Comparison of ENCODE assay signal across 16 cellular contexts in genomic region chr11:119258983-119259382, GRCh38. TPM values are rescaled to one million over a fixed set of nuclear protein-coding genes. Genes with fewer than 3 reads are reported as not detected.
DNase-seq lines count a peak whose midpoint lies in the region; ATAC-seq and TF ChIP-seq lines count a peak whose summit lies in the region.
"Had no signal": no experiment of that assay in that cellular context is flagged by ENCODE, and none has a peak within 500 bp of the region (broad histone marks: within the 10 kb centered on the region; RNA-seq: fewer than 3 reads in every experiment).

No MANE protein-coding gene starts in this region.

- no peaks in the 10 kb centered on the region for H3K9me3 ChIP-seq in BLaER1 treated with 17β-estradiol and CSF1 and Interleukin-3, amounts not matched to agents 10 nM and 100 nM (replicated peaks in 1 of 11)
- H3K9me3 ChIP-seq in OCI-LY1 (ENCODE audit: low read length) (no peaks in the 10 kb centered on the region), testis (no peaks in the 10 kb centered on the region)

- no peak for ATAC-seq in GM21515 (IDR thresholded peaks at IDR 0.05; ENCODE audit: unreplicated experiment)
- ATAC-seq: natural killer cell treated with Interleukin-12 subunit alpha and Interleukin-12 subunit beta and Interleukin-15 and Interleukin-18, amount 100 ng/mL, for 72 hours had no signal

- no peak for TF ChIP-seq POLR2A in testis (IDR thresholded peaks at IDR 0.05)

- H3K79me2 ChIP-seq in OCI-LY1 (ENCODE audit: insufficient read depth, low read length) = peaks cover 22% of the 10 kb centered on the region

- H2AFZ ChIP-seq in OCI-LY1 (ENCODE audit: low read length) = no peak overlapping the region
- H2AFZ ChIP-seq: PC-9 had no signal

- peaks cover 60 to 79% (median 67%) of the 10 kb centered on the region in 10 experiments for H3K4me1 ChIP-seq in BLaER1 treated with 17β-estradiol and CSF1 and Interleukin-3, amounts not matched to agents 10 nM and 100 nM
- H3K4me1 ChIP-seq in OCI-LY1 (ENCODE audit: insufficient read depth, low read length, severe bottlenecking) (peaks cover 70% of the 10 kb centered on the region), testis (peaks cover 10% of the 10 kb centered on the region)

- no peaks in the 10 kb centered on the region for H3K9me2 ChIP-seq in OCI-LY1 (ENCODE audit: low read depth, low read length)

- no peak overlapping the region for H3K4me3 ChIP-seq in BLaER1 treated with 17β-estradiol and CSF1 and Interleukin-3, amounts not matched to agents 10 nM and 100 nM
- H3K4me3 ChIP-seq in OCI-LY1 (ENCODE audit: low read depth, low read length, poor library complexity, severe bottlenecking) (peak overlapping the region; percentile 26), testis (no peak overlapping the region)
- H3K4me3 ChIP-seq: PC-9 had no signal

- H3K27ac Mint-ChIP-seq in endothelial cell (ENCODE audit: unreplicated experiment) = peak overlapping the region; percentile 16

- H3K27me3 Mint-ChIP-seq in endothelial cell (ENCODE audit: unreplicated experiment) = peaks cover 1% of the 10 kb centered on the region
- H3K27me3 Mint-ChIP-seq: activated CD4-positive, alpha-beta T cell treated with anti-CD3 and anti-CD28 coated beads, Interleukin-2, amount 10 ng/mL, durations not matched to agents 7 days and 5 days; natural killer cell treated with Interleukin-12 subunit alpha and Interleukin-12 subunit beta and Interleukin-15 and Interleukin-18, amount 100 ng/mL, for 72 hours had no signal

- peaks cover 8 to 29% (median 11%) of the 10 kb centered on the region in 11 experiments; a peak in 18 of 22 replicates for H3K36me3 ChIP-seq in BLaER1 treated with 17β-estradiol and CSF1 and Interleukin-3, amounts not matched to agents 10 nM and 100 nM
- H3K36me3 ChIP-seq in OCI-LY1 (ENCODE audit: insufficient read depth, low read length) (no peaks in the 10 kb centered on the region), testis (ENCODE audit: low read depth, missing control alignments) (no peaks in the 10 kb centered on the region)

- no peaks in the 10 kb centered on the region for H3K9me3 Mint-ChIP-seq in endothelial cell (ENCODE audit: unreplicated experiment)
- H3K9me3 Mint-ChIP-seq: activated CD4-positive, alpha-beta T cell treated with anti-CD3 and anti-CD28 coated beads, Interleukin-2, amount 10 ng/mL, durations not matched to agents 7 days and 5 days; natural killer cell treated with Interleukin-12 subunit alpha and Interleukin-12 subunit beta and Interleukin-15 and Interleukin-18, amount 100 ng/mL, for 72 hours had no signal

- no peaks in the 10 kb centered on the region for H3K27me3 ChIP-seq in BLaER1 treated with 17β-estradiol and CSF1 and Interleukin-3, amounts not matched to agents 10 nM and 100 nM
- H3K27me3 ChIP-seq in OCI-LY1 (ENCODE audit: insufficient read depth, low read length) = no peaks in the 10 kb centered on the region
- H3K27me3 ChIP-seq in testis = no peaks in the 10 kb centered on the region

- H3F3A ChIP-seq in OCI-LY1 (ENCODE audit: insufficient read depth, low read length) = no peaks in the 10 kb centered on the region

- H3K27ac ChIP-seq in BLaER1 treated with 17β-estradiol and CSF1 and Interleukin-3, amounts not matched to agents 10 nM and 100 nM = peak overlapping the region in 9 of 11 experiments; percentile 14 to 49 (median 28); a peak in 11 of 22 replicates
- H3K27ac ChIP-seq in OCI-LY1 (ENCODE audit: low read depth, low read length, poor library complexity, severe bottlenecking) = peak overlapping the region; percentile 82
- H3K27ac ChIP-seq in testis = no peak overlapping the region
- H3K27ac ChIP-seq: PC-9 had no signal

- no peak overlapping the region for H3K9ac ChIP-seq in BLaER1 treated with 17β-estradiol and CSF1 and Interleukin-3, amounts not matched to agents 10 nM and 100 nM
- H3K9ac ChIP-seq in OCI-LY1 (ENCODE audit: low read length) = peak overlapping the region; percentile 24; the same call in 1 of the 2 replicates

- DNase-seq in GF-D8 (lab: John Stamatoyannopoulos, UW) (peak; percentile 41), endothelial cell (ENCODE audit: low spot score) (no peak), A172 (ENCODE audit: low spot score) (no peak), testis (no peak)
- DNase-seq: activated CD4-positive, alpha-beta T cell treated with anti-CD3 and anti-CD28 coated beads, Interleukin-2, amount 10 ng/mL, durations not matched to agents 7 days and 5 days; activated effector memory CD4-positive, alpha-beta T cell treated with anti-CD3 and anti-CD28 coated beads, Interleukin-2, amount 50 U/mL, for 16 hours; effector memory CD4-positive, alpha-beta T cell; NCI-H1092; NCI-H226; PC-9; stimulated activated CD4-positive, alpha-beta T cell treated with anti-CD3 and anti-CD28 coated beads, Interleukin-15, amount 100 ng/mL, for 24 hours; SW 1271 had no signal

- peaks cover 12% of the 10 kb centered on the region for H3K4me1 Mint-ChIP-seq in endothelial cell (ENCODE audit: unreplicated experiment)

- 82 to 87% methylated on average over 3 of the region's 3 CpGs for WGBS in testis, 2 donors

- no peaks in the 10 kb centered on the region for H3K36me3 Mint-ChIP-seq in endothelial cell (ENCODE audit: low read depth, unreplicated experiment)
- H3K36me3 Mint-ChIP-seq: natural killer cell treated with Interleukin-12 subunit alpha and Interleukin-12 subunit beta and Interleukin-15 and Interleukin-18, amount 100 ng/mL, for 72 hours had no signal

- TF ChIP-seq CTCF in OCI-LY1 (IDR thresholded peaks at IDR 0.05; ENCODE audit: low read length) (no peak), endothelial cell (IDR thresholded peaks at IDR 0.05; ENCODE audit: unreplicated experiment) (no peak), testis (IDR thresholded peaks at IDR 0.05) (no peak)

- intact Hi-C loops in testis (cut with DNase I; ENCODE audit: low total_unique reads) = no loop called here

- H4K20me1 ChIP-seq in BLaER1 treated with 17β-estradiol and CSF1 and Interleukin-3, amounts not matched to agents 10 nM and 100 nM = peaks cover 0 to 100% (median 8%) of the 10 kb centered on the region in 11 experiments; a peak in 12 of 22 replicates
- H4K20me1 ChIP-seq in OCI-LY1 (ENCODE audit: insufficient read depth, low read length) = no peaks in the 10 kb centered on the region

- peak overlapping the region; percentile 18 to 91 (median 56); a peak in 21 of 22 replicates for H3K4me2 ChIP-seq in BLaER1 treated with 17β-estradiol and CSF1 and Interleukin-3, amounts not matched to agents 10 nM and 100 nM
- peak overlapping the region; percentile 49 for H3K4me2 ChIP-seq in OCI-LY1 (ENCODE audit: low read length)
- H3K4me2 ChIP-seq: PC-9 had no signal

- H3K4me3 Mint-ChIP-seq in endothelial cell (ENCODE audit: unreplicated experiment) = no peak overlapping the region
- H3K4me3 Mint-ChIP-seq: natural killer cell treated with Interleukin-12 subunit alpha and Interleukin-12 subunit beta and Interleukin-15 and Interleukin-18, amount 100 ng/mL, for 72 hours had no signal

RNA-seq across cellular contexts. Expression of gene CBL, which starts 52.8 kb away (rescaled TPM):
- total RNA-seq in endothelial cell (ENCODE audit: unreplicated experiment) (47.5 TPM), testis (10 to 100 TPM; 59.3 to 65.7 TPM)
- total RNA-seq in A172 (2014; rRNA removed; shearing (Covaris generic)) = 8.1 and 9.7 TPM in 2 replicates
- polyA plus RNA-seq in testis (ENCODE audit: insufficient read depth, low read depth, low replicate concordance) = 58.5 TPM

RNA-seq across cellular contexts. Expression of gene MCAM, which starts 57.9 kb away (rescaled TPM):
- total RNA-seq in endothelial cell (ENCODE audit: unreplicated experiment) (78.3 TPM), testis (10 to 100 TPM; 39.1 to 45.1 TPM)
- total RNA-seq in A172 (2014; rRNA removed; shearing (Covaris generic)) = 25.4 and 42.9 TPM in 2 replicates
- 43.1 TPM for polyA plus RNA-seq in testis (ENCODE audit: insufficient read depth, low read depth, low replicate concordance)

Comparison
In these comparisons a context has a peak if more than half of its experiments do, and no peak if none do; other contexts are left out.
1. H3K27ac ChIP-seq: peak in BLaER1 treated with 17β-estradiol and CSF1 and Interleukin-3, amounts not matched to agents 10 nM and 100 nM (9 of 11) and OCI-LY1 (single experiment); none in testis (0 of 2).